ENCODE assay signal across 8 cellular contexts in genomic region chr5:131170540-131171275, GRCh38. TPM values are rescaled to one million over a fixed set of nuclear protein-coding genes. Genes with fewer than 3 reads are reported as not detected.
DNase-seq lines count a peak whose midpoint lies in the region; ATAC-seq and TF ChIP-seq lines count a peak whose summit lies in the region.

Gene LYRM7 (plus strand): TSS chr5:131170944. CDS start chr5:131171021, 77 bp downstream.

- CTCF ChIA-PET in naive thymus-derived CD4-positive, alpha-beta T cell (lab: Charles Lee): interaction anchor here (1.8 to 2.2 kb wide), 2 partner anchors 211 kb away, joined by 4 to 10 read pairs; no protein-coding TSS in a partner anchor

- H3K36me3 ChIP-seq in DOHH2 (ENCODE audit: control insufficient read depth, low read length) (peaks cover 15% of the 10 kb centered on the region), GM23338 (ENCODE audit: insufficient read depth) (no peaks in the 10 kb centered on the region), fibroblast of lung (ENCODE audit: control insufficient read depth, insufficient read depth, low read length) (no peaks in the 10 kb centered on the region)
- no peaks in the 10 kb centered on the region for H3K36me3 ChIP-seq in naive thymus-derived CD4-positive, alpha-beta T cell (ENCODE audit: control insufficient read depth in 2 of 3, insufficient read depth in 3 of 3, low read length in 3 of 3)

- peak; percentile 99 for ATAC-seq in GM23338
- ATAC-seq in naive thymus-derived CD4-positive, alpha-beta T cell: peak; percentile 98
- ATAC-seq in stimulated activated naive B cell treated with anti-CD40 and anti-IgM and Interleukin-4, amounts not matched to agents 10 μg/mL and 1 μg/mL and 100 μg/mL, for 72 hours (replicated peaks): peak; percentile 97 to 98

- intact Hi-C loops in naive thymus-derived CD4-positive, alpha-beta T cell (cut with micrococcal nuclease): loop anchor here (1.0 kb wide), 10 partner anchors 39 to 465 kb away; partner anchors contain the start of gene RAPGEF6 (in 2 of the 2)

- H3K4me1 Mint-ChIP-seq in GM23338: peaks cover 9% of the 10 kb centered on the region
- peaks cover 37 to 72% (median 63%) of the 10 kb centered on the region in 7 donors for H3K4me1 Mint-ChIP-seq in naive thymus-derived CD4-positive, alpha-beta T cell
- H3K4me1 Mint-ChIP-seq in stimulated activated naive B cell treated with anti-CD40 and anti-IgM and Interleukin-4, amounts not matched to agents 10 μg/mL and 1 μg/mL and 100 μg/mL, for 72 hours: peaks cover 19 to 42% of the 10 kb centered on the region in 2 donors

- H3F3A ChIP-seq in DOHH2 (ENCODE audit: control insufficient read depth, insufficient read depth) (peaks cover 4% of the 10 kb centered on the region; the same call in 1 of the 2 replicates), GM23338 (replicated peaks; ENCODE audit: low read depth) (no peaks in the 10 kb centered on the region)

- H3K4me3 ChIP-seq in DOHH2 (ENCODE audit: low read length) (peak within 1 kb of the TSS; percentile 99), GM23338 (peak within 1 kb of the TSS; percentile 76), fibroblast of lung (replicated peaks in 1 of 4; ENCODE audit: control extremely low read depth in 1 of 4, insufficient read depth in 1 of 4, low read depth in 3 of 4, low read length in 4 of 4) (peak within 1 kb of the TSS; percentile 64 to 96 (median 70))
- H3K4me3 ChIP-seq in naive thymus-derived CD4-positive, alpha-beta T cell (ENCODE audit: low read length): peak within 1 kb of the TSS; percentile 74

- H3K9me2 ChIP-seq in DOHH2 (replicated peaks; ENCODE audit: control insufficient read depth, low read length) (no peaks in the 10 kb centered on the region), GM23338 (ENCODE audit: insufficient read depth) (no peaks in the 10 kb centered on the region)

- TF ChIP-seq CTCF in DOHH2 (IDR thresholded peaks at IDR 0.05; ENCODE audit: low read depth, low read length, poor library complexity, severe bottlenecking): no peak
- TF ChIP-seq CTCF in GM23338 (conservative IDR thresholded peaks at IDR 0.05; ENCODE audit: low read depth in 2 of 2): no peak
- TF ChIP-seq CTCF in fibroblast of lung (conservative IDR thresholded peaks at IDR 0.05 in 1 of 2, IDR thresholded peaks at IDR 0.05 in 1 of 2; ENCODE audit: low read depth in 1 of 2, low read length in 2 of 2): no peak

- H3K9ac ChIP-seq in fibroblast of lung (ENCODE audit: insufficient read depth, low read length): peak within 1 kb of the TSS; percentile 29

- no peaks in the 10 kb centered on the region for H3K9me3 Mint-ChIP-seq in GM23338
- no peaks in the 10 kb centered on the region for H3K9me3 Mint-ChIP-seq in naive thymus-derived CD4-positive, alpha-beta T cell
- no peaks in the 10 kb centered on the region for H3K9me3 Mint-ChIP-seq in stimulated activated naive B cell treated with anti-CD40 and anti-IgM and Interleukin-4, amounts not matched to agents 10 μg/mL and 1 μg/mL and 100 μg/mL, for 72 hours

- H3K4me1 ChIP-seq in DOHH2 (ENCODE audit: control insufficient read depth, low read length) (peaks cover 33% of the 10 kb centered on the region), GM23338 (ENCODE audit: insufficient read depth) (peaks cover 5% of the 10 kb centered on the region), fibroblast of lung (ENCODE audit: control insufficient read depth, extremely low read depth, insufficient read depth, low read length) (peaks cover 4% of the 10 kb centered on the region)
- H3K4me1 ChIP-seq in naive thymus-derived CD4-positive, alpha-beta T cell (ENCODE audit: control insufficient read depth in 2 of 2, insufficient read depth in 2 of 2, low read length in 2 of 2): peaks cover 11 to 16% of the 10 kb centered on the region in 2 donors

- H2AFZ ChIP-seq in GM23338 (peak within 1 kb of the TSS; percentile 80; the same call in 1 of the 2 replicates), fibroblast of lung (ENCODE audit: low read length) (peak within 1 kb of the TSS; percentile 68)

- H3K9me3 ChIP-seq in DOHH2 (ENCODE audit: control insufficient read depth, insufficient read depth, low read length): no peaks in the 10 kb centered on the region
- H3K9me3 ChIP-seq in fibroblast of lung (ENCODE audit: control insufficient read depth, insufficient read depth, low read depth, low read length): no peaks in the 10 kb centered on the region
- no peaks in the 10 kb centered on the region for H3K9me3 ChIP-seq in naive thymus-derived CD4-positive, alpha-beta T cell (ENCODE audit: control insufficient read depth in 2 of 3, low read length in 3 of 3)

- H3K27ac ChIP-seq in DOHH2 (ENCODE audit: low read depth, low read length) (peak within 1 kb of the TSS; percentile 53), GM23338 (ENCODE audit: low read depth) (peak within 1 kb of the TSS; percentile 52), fibroblast of lung (ENCODE audit: insufficient read depth, low read length) (peak within 1 kb of the TSS; percentile 8)
- peak within 1 kb of the TSS; percentile 82 for H3K27ac ChIP-seq in naive thymus-derived CD4-positive, alpha-beta T cell (ENCODE audit: low read depth, low read length)

- peak within 1 kb of the TSS; percentile 96 for H3K27ac Mint-ChIP-seq in GM23338
- H3K27ac Mint-ChIP-seq in naive thymus-derived CD4-positive, alpha-beta T cell: peak within 1 kb of the TSS; percentile 92 to 98 (median 97)
- H3K27ac Mint-ChIP-seq in stimulated activated naive B cell treated with anti-CD40 and anti-IgM and Interleukin-4, amounts not matched to agents 10 μg/mL and 1 μg/mL and 100 μg/mL, for 72 hours: peak within 1 kb of the TSS; percentile 98

- POLR2A ChIA-PET in naive thymus-derived CD4-positive, alpha-beta T cell (lab: Charles Lee): interaction anchor here (0.7 to 2.0 kb wide), 6 partner anchors 38 to 270 kb away, joined by 3 to 13 read pairs (median 5); partner anchors contain the start of gene CDC42SE2

- H3K79me2 ChIP-seq in DOHH2 (ENCODE audit: control insufficient read depth, low read length) (peaks cover 46% of the 10 kb centered on the region), GM23338 (replicated peaks; ENCODE audit: insufficient read depth) (peaks cover 5% of the 10 kb centered on the region; the same call in 1 of the 2 replicates), fibroblast of lung (ENCODE audit: control insufficient read depth, insufficient read depth, low read length) (peaks cover 5% of the 10 kb centered on the region)

- H3K36me3 Mint-ChIP-seq in GM23338 (ENCODE audit: low read depth): no peaks in the 10 kb centered on the region
- H3K36me3 Mint-ChIP-seq in naive thymus-derived CD4-positive, alpha-beta T cell: peaks cover 0 to 7% (median 0%) of the 10 kb centered on the region in 5 donors
- peaks cover 0 to 7% of the 10 kb centered on the region in 2 donors for H3K36me3 Mint-ChIP-seq in stimulated activated naive B cell treated with anti-CD40 and anti-IgM and Interleukin-4, amounts not matched to agents 10 μg/mL and 1 μg/mL and 100 μg/mL, for 72 hours

- H3K4me2 ChIP-seq in DOHH2 (ENCODE audit: low read length): peak within 1 kb of the TSS; percentile 91
- peak within 1 kb of the TSS; percentile 91 for H3K4me2 ChIP-seq in GM23338
- H3K4me2 ChIP-seq in fibroblast of lung (ENCODE audit: extremely low read depth, insufficient read depth, low read length): peak within 1 kb of the TSS; percentile 94

- H3K4me3 Mint-ChIP-seq in GM23338: peak within 1 kb of the TSS; percentile 96
- H3K4me3 Mint-ChIP-seq in naive thymus-derived CD4-positive, alpha-beta T cell: peak within 1 kb of the TSS; percentile 95 to 100 (median 98)
- peak within 1 kb of the TSS; percentile 92 to 98 for H3K4me3 Mint-ChIP-seq in stimulated activated naive B cell treated with anti-CD40 and anti-IgM and Interleukin-4, amounts not matched to agents 10 μg/mL and 1 μg/mL and 100 μg/mL, for 72 hours

- peaks cover 8% of the 10 kb centered on the region for H3K27me3 Mint-ChIP-seq in GM23338 (ENCODE audit: insufficient read depth, low read depth, poor library complexity)
- no peaks in the 10 kb centered on the region for H3K27me3 Mint-ChIP-seq in naive thymus-derived CD4-positive, alpha-beta T cell
- no peaks in the 10 kb centered on the region for H3K27me3 Mint-ChIP-seq in stimulated activated naive B cell treated with anti-CD40 and anti-IgM and Interleukin-4, amounts not matched to agents 10 μg/mL and 1 μg/mL and 100 μg/mL, for 72 hours

- H3K27me3 ChIP-seq in DOHH2 (ENCODE audit: control insufficient read depth, low read length) (no peaks in the 10 kb centered on the region), GM23338 (ENCODE audit: insufficient read depth) (no peaks in the 10 kb centered on the region), fibroblast of lung (ENCODE audit: control insufficient read depth, insufficient read depth, low read length) (no peaks in the 10 kb centered on the region)
- no peaks in the 10 kb centered on the region for H3K27me3 ChIP-seq in naive thymus-derived CD4-positive, alpha-beta T cell (ENCODE audit: control insufficient read depth in 2 of 2, insufficient read depth in 2 of 2, low read length in 2 of 2)

- H4K20me1 ChIP-seq in DOHH2 (ENCODE audit: control insufficient read depth, insufficient read depth, low read depth, low read length) (no peaks in the 10 kb centered on the region), GM23338 (replicated peaks; ENCODE audit: insufficient read depth) (peaks cover 5% of the 10 kb centered on the region; the same call in 1 of the 2 replicates), fibroblast of lung (ENCODE audit: control insufficient read depth, extremely low read depth, insufficient read depth, low read length) (no peaks in the 10 kb centered on the region)

- peak; percentile 100 for DNase-seq in GM23338 (ENCODE audit: low spot score)
- peak; percentile 99 for DNase-seq in LHCN-M2 (ENCODE audit: low read depth)
- DNase-seq in RPMI8226: peak; percentile 99
- DNase-seq in activated T-helper 1 cell treated with anti-CD3 and anti-CD28 coated beads, Interleukin-2, amount 50 U/mL, for 16 hours (ENCODE audit: low read depth in 1 of 2, low spot score in 1 of 2): peak; percentile 85 to 91
- DNase-seq in fibroblast of lung (ENCODE audit: low read depth in 2 of 2): peak; percentile 99
- DNase-seq in naive thymus-derived CD4-positive, alpha-beta T cell: peak; percentile 70 to 99 (median 95)
- peak; percentile 97 for DNase-seq in stimulated activated naive B cell treated with anti-CD40 and anti-IgM and Interleukin-4, amounts not matched to agents 10 μg/mL and 1 μg/mL and 100 μg/mL, for 72 hours

TF ChIP-seq in GM23338, 12 proteins besides CTCF, POLR2A, EP300 and RAD21 (continues in another document):
- TF ChIP-seq POLR2AphosphoS5 (IDR thresholded peaks at IDR 0.05; ENCODE audit: low read depth) (peak; percentile 80), ZNF331 (CRISPR knock-in tag; IDR thresholded peaks at IDR 0.05; ENCODE audit: low read depth) (no peak)

RNA-seq across cellular contexts. Expression of gene LYRM7, which starts in this region (rescaled TPM):
- total RNA-seq in GM23338 (2014; rRNA removed; shearing (Covaris generic)): 11.3 and 38.4 TPM in 2 replicates
- 24.2 and 34.8 TPM in 2 replicates for polyA plus RNA-seq in GM23338 (2016; fragmentation: Nextera tagmentation; extraction: Ambion mirVana)
- total RNA-seq in LHCN-M2 (2014; rRNA removed): 14.1 and 16.9 TPM in 2 replicates
- polyA plus RNA-seq in LHCN-M2 (2012): 3.0 TPM
- total RNA-seq in fibroblast of lung: 6.4 and 6.9 TPM in 2 replicates
- polyA plus RNA-seq in fibroblast of lung: 4.8 and 5.2 TPM in 2 replicates
- 4.5 and 4.6 TPM in 2 replicates for polyA plus RNA-seq in fibroblast of lung (2012)
- polyA minus RNA-seq in fibroblast of lung (ENCODE audit: low replicate concordance): 0.47 and 0.96 TPM in 2 replicates
- total RNA-seq in naive thymus-derived CD4-positive, alpha-beta T cell: 10 to 100 TPM in 4 of 5 experiments, 1 to 10 TPM in 1; 8.2 to 18.8 (median 16.3) TPM
- polyA plus RNA-seq in naive thymus-derived CD4-positive, alpha-beta T cell: 10 to 100 TPM in 1 of 2 donors, 1 to 10 TPM in 1; 3.6 to 11.8 TPM

Comparison
In these comparisons a context has a peak if more than half of its experiments do, and no peak if none do; other contexts are left out.
1. Peak in every context shown above with its lines: DNase-seq, ATAC-seq, H3K4me3 ChIP-seq and H3K27ac ChIP-seq.
2. H3K27ac ChIP-seq: peak in every context shown above with its lines; median percentile 82 in naive thymus-derived CD4-positive, alpha-beta T cell; 53 in DOHH2; 52 in GM23338; 8 in fibroblast of lung.